In genomic region chrX:39248330-39248729, GRCh38 we compare ENCODE assay signal across 18 cellular contexts.
DNase-seq lines count a peak whose midpoint lies in the region; TF ChIP-seq lines count a peak whose summit lies in the region.
"Had no signal": no experiment of that assay in that cellular context is flagged by ENCODE, and none has a peak within 500 bp of the region (broad histone marks: within the 10 kb centered on the region; RNA-seq: fewer than 3 reads in every experiment).

No MANE protein-coding gene starts in this region.

- no peaks in the 10 kb centered on the region for H3K4me1 ChIP-seq in esophagus muscularis mucosa

- H3K27me3 ChIP-seq in layer of hippocampus (ENCODE audit: control insufficient read depth, insufficient read depth, low read length) (no peaks in the 10 kb centered on the region), esophagus muscularis mucosa (no peaks in the 10 kb centered on the region)
- H3K27me3 ChIP-seq: BE2C had no signal

- no peaks in the 10 kb centered on the region for H3K9me3 ChIP-seq in esophagus muscularis mucosa
- H3K9me3 ChIP-seq: BE2C, HAP-1 had no signal

- intact Hi-C loops in esophagus muscularis mucosa (cut with DNase I) = no loop called here

- peak overlapping the region; percentile 48 for H3K27ac ChIP-seq in caudate nucleus (ENCODE audit: low read depth, low read length)
- H3K27ac ChIP-seq in layer of hippocampus (ENCODE audit: low read depth, low read length) = peak overlapping the region; percentile 69
- H3K27ac ChIP-seq in esophagus muscularis mucosa (replicated peaks in 1 of 4) = no peak overlapping the region

- no peak for TF ChIP-seq POLR2A in esophagus muscularis mucosa (IDR thresholded peaks at IDR 0.05; ENCODE audit: low read depth)

- TF ChIP-seq EP300 in esophagus muscularis mucosa (IDR thresholded peaks at IDR 0.05) = no peak

- DNase-seq in Jurkat, Clone E6-1 (ENCODE audit: low read depth, low spot score) = peak; percentile 4
- no peak for DNase-seq in caudate nucleus (lab: John Stamatoyannopoulos, UW)
- no peak for DNase-seq in NCI-H82 (lab: John Stamatoyannopoulos, UW)
- no peak for DNase-seq in esophagus muscularis mucosa (ENCODE audit: extremely low spot score)
- DNase-seq in NCI-H524 (lab: John Stamatoyannopoulos, UW) = no peak
- no peak for DNase-seq in Kasumi-1 (lab: John Stamatoyannopoulos, UW)
- DNase-seq: ACHN; BE2C; C1 segment of cervical spinal cord; CD4-positive, CD25-positive, alpha-beta regulatory T cell; CD8-positive, alpha-beta memory T cell; COR-L47; DMS 273 treated with DMSO at 0.1 percent for 48 hours; GDM1; IMR-90; KBM-7 had no signal

- H3K4me3 ChIP-seq in Jurkat, Clone E6-1 (ENCODE audit: low read length) = no peak overlapping the region
- no peak overlapping the region for H3K4me3 ChIP-seq in esophagus muscularis mucosa
- H3K4me3 ChIP-seq: HAP-1 had no signal

- H3K36me3 ChIP-seq in esophagus muscularis mucosa = no peaks in the 10 kb centered on the region
- H3K36me3 ChIP-seq: BE2C, HAP-1 had no signal

- no peak for TF ChIP-seq CTCF in esophagus muscularis mucosa (IDR thresholded peaks at IDR 0.05)

- 51% methylated on average over 3 of the region's 3 CpGs for WGBS in esophagus muscularis mucosa

Comparison
In these comparisons a context has a peak if more than half of its experiments do, and no peak if none do; other contexts are left out.
1. H3K27ac ChIP-seq: peak in caudate nucleus (single experiment) and layer of hippocampus (single experiment); none in esophagus muscularis mucosa (0 of 4).